ENCODE assay signal across 9 cellular contexts in genomic region chr10:5583525-5584175, GRCh38. TPM values are rescaled to one million over a fixed set of nuclear protein-coding genes. Genes with fewer than 3 reads are reported as not detected.
DNase-seq lines count a peak whose midpoint lies in the region; ATAC-seq and TF ChIP-seq lines count a peak whose summit lies in the region.
"Had no signal": no experiment of that assay in that cellular context is flagged by ENCODE, and none has a peak within 500 bp of the region (broad histone marks: within the 10 kb centered on the region; RNA-seq: fewer than 3 reads in every experiment).

No MANE protein-coding gene starts in this region.

- no peak for ATAC-seq in Right ventricle myocardium inferior

- H3K4me3 ChIP-seq in cardiac muscle cell (no peak overlapping the region), breast epithelium (no peak overlapping the region)

- intact Hi-C loops in Right ventricle myocardium inferior (cut with DNase I) (no loop called here), breast epithelium (cut with DNase I; ENCODE audit: low total_unique reads) (no loop called here)

- H3K27me3 ChIP-seq in cardiac muscle cell (no peaks in the 10 kb centered on the region), breast epithelium (no peaks in the 10 kb centered on the region)

- H3K9me3 ChIP-seq in cardiac muscle cell (ENCODE audit: low read depth) (no peaks in the 10 kb centered on the region), breast epithelium (peaks cover 8 to 12% of the 10 kb centered on the region in 2 donors)

- no peak overlapping the region for H3K27ac ChIP-seq in cardiac muscle cell
- H3K27ac ChIP-seq in breast epithelium = peak overlapping the region; percentile 90 to 93

- no peaks in the 10 kb centered on the region for H3K36me3 ChIP-seq in cardiac muscle cell
- H3K36me3 ChIP-seq in breast epithelium = no peaks in the 10 kb centered on the region

- DNase-seq in cardiac muscle cell (ENCODE audit: low read depth in 1 of 2, low spot score in 1 of 2) (peak; percentile 50 to 52), Right ventricle myocardium inferior (ENCODE audit: missing footprints) (no peak), NCI-H128 (lab: John Stamatoyannopoulos, UW; ENCODE audit: unreplicated experiment) (peak; percentile 79), breast epithelium (ENCODE audit: low spot score in 2 of 2) (peak; percentile 94 to 96), mucosa of gallbladder (ENCODE audit: low spot score) (peak; percentile 31), T1000 (lab: John Stamatoyannopoulos, UW) (no peak), SKM-1 treated with dmso at 0.1 percent for 144 hours (lab: John Stamatoyannopoulos, UW; ENCODE audit: unreplicated experiment) (no peak)
- no peak for DNase-seq in activated naive CD4-positive, alpha-beta T cell (lab: John Stamatoyannopoulos, UW)

- H3K4me1 ChIP-seq in cardiac muscle cell (ENCODE audit: low read depth) (peaks cover 25% of the 10 kb centered on the region), breast epithelium (peaks cover 19 to 22% of the 10 kb centered on the region in 2 donors)

- TF ChIP-seq POLR2A in breast epithelium (IDR thresholded peaks at IDR 0.05) = no peak

- TF ChIP-seq CTCF in cardiac muscle cell (IDR thresholded peaks at IDR 0.05; ENCODE audit: low read depth, low read length) (no peak), breast epithelium (IDR thresholded peaks at IDR 0.05) (peak in 1 of 3 donors; percentile 10)

RNA-seq across cellular contexts. Expression of gene CALML3, which starts 58.9 kb away (rescaled TPM):
- total RNA-seq in cardiac muscle cell (0.04 TPM in 1 of 2 replicates, not detected in the other), Right ventricle myocardium inferior (not detected), breast epithelium (10 to 100 TPM in 1 of 3 donors, 1 to 10 TPM in 1, not detected in 1; 3.6 to 13.5 TPM), mucosa of gallbladder (not detected)
- not detected in 2 replicates for polyA plus RNA-seq in cardiac muscle cell
- total RNA-seq: T-helper 1 cell treated with Interleukin-12 subunit alpha and Interleukin-12 subunit beta and Interleukin-4 antibody, amounts not matched to agents 30 ng/mL and 1 ng/mL, for 36 hours had no signal

Comparison
In these comparisons a context has a peak if more than half of its experiments do, and no peak if none do; other contexts are left out.
1. DNase-seq: peak in cardiac muscle cell (2 of 2), NCI-H128 (single experiment), breast epithelium (2 of 2) and mucosa of gallbladder (single experiment); none in Right ventricle myocardium inferior (single experiment), activated naive CD4-positive, alpha-beta T cell (0 of 4), T1000 (single experiment) and SKM-1 treated with dmso at 0.1 percent for 144 hours (single experiment).